Comparison of ENCODE assay signal across 8 cellular contexts in genomic region chr2:27663463-27664244, GRCh38. TPM values are rescaled to one million over a fixed set of nuclear protein-coding genes. Genes with fewer than 3 reads are reported as not detected.
DNase-seq lines count a peak whose midpoint lies in the region; ATAC-seq, FAIRE-seq and TF ChIP-seq lines count a peak whose summit lies in the region.

Gene SLC4A1AP, plus strand, starts transcription at chr2:27663889. Its CDS starts 26 bp downstream, at chr2:27663915.
Gene SUPT7L, minus strand, starts transcription at chr2:27663614. Its CDS starts 1,422 bp downstream, at chr2:27662192.

- peak within 1 kb of the TSS; percentile 99 for H2BK5ac ChIP-seq in H1 (ENCODE audit: low read depth, low read length)

- H3K4me2 ChIP-seq in H1 (ENCODE audit: insufficient read depth in 1 of 2, low read depth in 2 of 2, low read length in 2 of 2): peak within 1 kb of the TSS; percentile 68 to 96

- H3K27ac Mint-ChIP-seq in memory B cell: peak within 1 kb of the TSS; percentile 100

- H3K27me3 Mint-ChIP-seq in memory B cell: no peaks in the 10 kb centered on the region

- peaks cover 2 to 38% (median 17%) of the 10 kb centered on the region in 4 experiments; a peak in 7 of 8 replicates for H3K36me3 ChIP-seq in H1 (ENCODE audit: control insufficient read depth in 2 of 4, insufficient read depth in 4 of 4, low read length in 3 of 4)

- 0 out of 2 replicates have a peak within 1 kb of the TSS, but pooled peaks have one; percentile 19 for H2BK15ac ChIP-seq in H1 (ENCODE audit: low read length)

- POLR2A ChIA-PET in activated CD8-positive, alpha-beta memory T cell treated with anti-CD3 and anti-CD28 coated beads for 36 hours (lab: Charles Lee): interaction anchor here (0.6 kb wide), 1 partner anchor 21 kb away, joined by 4 read pairs; no protein-coding TSS in a partner anchor
- POLR2A ChIA-PET in H1 (lab: Charles Lee; ENCODE audit: partially characterized antibody): interaction anchor here (0.5 to 2.1 kb wide), 12 partner anchors 8 to 284 kb away, joined by 3 to 12 read pairs (median 4); partner anchors contain the start of genes CCDC121, FNDC4, GPN1 and PPM1G

- H3K9ac ChIP-seq in H1 (replicated peaks in 1 of 4; ENCODE audit: extremely low read depth in 1 of 4, low read depth in 3 of 4, low read length in 3 of 4): peak within 1 kb of the TSS; percentile 75 to 98 (median 91)

- H2BK20ac ChIP-seq in H1 (ENCODE audit: low read length): peak within 1 kb of the TSS; percentile 92; the same call in 1 of the 2 replicates

- peak; percentile 84 for FAIRE-seq in H1 (lab: Jason Lieb, UNC)

- peaks cover 19% of the 10 kb centered on the region for H3K4me1 Mint-ChIP-seq in memory B cell

- H3K9me3 ChIP-seq in H1 (ENCODE audit: insufficient read depth in 2 of 2, low read depth in 1 of 2, low read length in 1 of 2): no peaks in the 10 kb centered on the region

- no peaks in the 10 kb centered on the region for H3K27me3 ChIP-seq in H1 (replicated peaks in 1 of 4; ENCODE audit: control insufficient read depth in 3 of 4, extremely low read depth in 1 of 4, insufficient read depth in 3 of 4, low read length in 3 of 4)

- CTCF ChIA-PET in activated CD8-positive, alpha-beta memory T cell treated with anti-CD3 and anti-CD28 coated beads for 36 hours (lab: Charles Lee): interaction anchor here (1.0 to 2.0 kb wide), 5 partner anchors 10 to 232 kb away, joined by 3 to 10 read pairs (median 5); no protein-coding TSS in a partner anchor
- CTCF ChIA-PET in H1 (lab: Charles Lee; ENCODE audit: partially characterized antibody): interaction anchor here (0.7 to 3.9 kb wide), 3 partner anchors 19 to 1045 kb away, joined by 3 to 34 read pairs (median 3); no protein-coding TSS in a partner anchor

- TF ChIP-seq EP300 in H1 (IDR thresholded peaks at IDR 0.05; ENCODE audit: borderline replicate concordance in 1 of 2, low read depth in 2 of 2, low read length in 2 of 2): no peak

- peak within 1 kb of the TSS; percentile 68 for H4K5ac ChIP-seq in H1 (ENCODE audit: insufficient read length, low read depth, low read length)

- H2AFZ ChIP-seq in H1 (ENCODE audit: low read length): peak within 1 kb of the TSS; percentile 99

- no peak within 1 kb of the TSS for H3K14ac ChIP-seq in H1 (ENCODE audit: insufficient read length)

- WGBS in H1 (ENCODE audit: extremely low coverage in 1 of 2, insufficient coverage in 1 of 2, insufficient read length in 1 of 2, insufficient replicate concordance in 2 of 2, low coverage in 1 of 2, low lambda C conversion rate in 2 of 2, missing lambda C conversion rate in 1 of 2), 2 experiments: 0% methylated on average over 38 of the region's 48 CpGs; no CpG with 5 or more reads in 1 of the 2 experiments

- no peak for TF ChIP-seq RAD21 in H1 (IDR thresholded peaks at IDR 0.05 in 1 of 2, conservative IDR thresholded peaks at IDR 0.05 in 1 of 2; ENCODE audit: low read depth in 2 of 2, low read length in 2 of 2)

- peak within 1 kb of the TSS; percentile 95 for H3K27ac ChIP-seq in H1 (ENCODE audit: low read depth, low read length)

- peak within 1 kb of the TSS; percentile 57 for H4K91ac ChIP-seq in H1 (replicated peaks; ENCODE audit: insufficient read length, low read length)

- peak; percentile 67 for ATAC-seq in GM19452 (IDR thresholded peaks at IDR 0.05; ENCODE audit: unreplicated experiment)
- peak; percentile 80 for ATAC-seq in memory B cell (ENCODE audit: low read depth)

- TF ChIP-seq CTCF in H1 (IDR thresholded peaks at IDR 0.05; ENCODE audit: control extremely low read depth in 1 of 3, insufficient read depth in 1 of 3, low read depth in 1 of 3, low read length in 3 of 3): peak in 1 of 3 experiments; percentile 5; a peak in 1 of 4 replicates

- no peak within 1 kb of the TSS for H3K4ac ChIP-seq in H1 (replicated peaks; ENCODE audit: insufficient read length, low read depth, low read length)

- H2BK120ac ChIP-seq in H1 (replicated peaks; ENCODE audit: low read depth, low read length): no peak within 1 kb of the TSS

- peaks cover 0 to 24% of the 10 kb centered on the region in 2 experiments; a peak in 2 of 4 replicates for H3K79me2 ChIP-seq in H1 (ENCODE audit: control insufficient read depth in 1 of 2, insufficient read depth in 2 of 2, low read length in 2 of 2)

- H4K8ac ChIP-seq in H1 (ENCODE audit: extremely low read depth, insufficient read depth, low read length): peak within 1 kb of the TSS; percentile 92

- TF ChIP-seq POLR2A in H1 (IDR thresholded peaks at IDR 0.05; ENCODE audit: control extremely low read depth in 1 of 2, low read depth in 2 of 2, low read length in 2 of 2): peak; percentile 47 to 88

- H3K18ac ChIP-seq in H1 (ENCODE audit: extremely low read depth, low read length): peak within 1 kb of the TSS; percentile 76; the same call in 1 of the 2 replicates

- no peaks in the 10 kb centered on the region for H3K79me1 ChIP-seq in H1 (ENCODE audit: low read depth, low read length)

- H4K20me1 ChIP-seq in H1 (replicated peaks in 1 of 2; ENCODE audit: control insufficient read depth in 1 of 2, insufficient read depth in 2 of 2, low read length in 2 of 2): no peaks in the 10 kb centered on the region

- H3K23ac ChIP-seq in H1 (ENCODE audit: insufficient read length): no peak within 1 kb of the TSS

- peak within 1 kb of the TSS; percentile 82; the same call in 1 of the 2 replicates for H2BK12ac ChIP-seq in H1 (ENCODE audit: low read depth, low read length)

- H3K23me2 ChIP-seq in H1 (ENCODE audit: low read depth, low read length): peaks cover 8% of the 10 kb centered on the region; the same call in 1 of the 2 replicates

- no peak within 1 kb of the TSS for H2AK5ac ChIP-seq in H1 (ENCODE audit: low read depth, low read length)

- H3K4me1 ChIP-seq in H1 (replicated peaks in 1 of 4; ENCODE audit: control insufficient read depth in 3 of 4, insufficient read depth in 4 of 4, low read length in 3 of 4): peaks cover 0 to 1% (median 0%) of the 10 kb centered on the region in 4 experiments; a peak in 2 of 7 replicates

- H3K56ac ChIP-seq in H1 (replicated peaks; ENCODE audit: insufficient read length, low read depth, low read length): peak within 1 kb of the TSS; percentile 14

- no peaks in the 10 kb centered on the region for H3K9me3 Mint-ChIP-seq in memory B cell

- DNase-seq in CD1c-positive myeloid dendritic cell (ENCODE audit: extremely low spot score) (peak; percentile 81), HS-5 (ENCODE audit: low read depth) (peak; percentile 85), NOMO-1 (lab: John Stamatoyannopoulos, UW; ENCODE audit: unreplicated experiment in 2 of 2) (peak; percentile 52 to 73), H1 (ENCODE audit: low read depth in 1 of 2, low spot score in 2 of 2) (peak; percentile 21 to 87), memory B cell (ENCODE audit: low spot score in 2 of 2) (peak; percentile 79 to 85)
- DNase-seq in stimulated activated CD8-positive, alpha-beta memory T cell treated with anti-CD3 and anti-CD28 coated beads, Interleukin-12 subunit alpha, Interleukin-12 subunit beta, amount 100 ng/mL, for 24 hours (ENCODE audit: extremely low read depth): peak; percentile 39

- H3K36me3 Mint-ChIP-seq in memory B cell: peaks cover 21% of the 10 kb centered on the region

- H3K4me3 Mint-ChIP-seq in memory B cell: peak within 1 kb of the TSS; percentile 100

- peak within 1 kb of the TSS; percentile 50 to 100 (median 88) for H3K4me3 ChIP-seq in H1 (ENCODE audit: extremely low read depth in 1 of 4, insufficient read depth in 2 of 4, low read depth in 3 of 4, low read length in 4 of 4)

TF ChIP-seq in H1, 55 proteins besides CTCF, POLR2A, EP300 and RAD21 (continues in another document):
- no peak for TF ChIP-seq SIRT6 (IDR thresholded peaks at IDR 0.05; ENCODE audit: low read length)
- TF ChIP-seq KDM5A (IDR thresholded peaks at IDR 0.05; ENCODE audit: low read length): peak; percentile 99
- TF ChIP-seq POU5F1 (IDR thresholded peaks at IDR 0.05; ENCODE audit: low read depth, low read length): peak; percentile 81; the same call in 1 of the 2 replicates
- TF ChIP-seq ASH2L (IDR thresholded peaks at IDR 0.05; ENCODE audit: low read length): peak; percentile 99
- no peak; the same call in none of the 2 replicates for TF ChIP-seq POLR2AphosphoS5 (IDR thresholded peaks at IDR 0.05; ENCODE audit: low read depth, low read length)
- TF ChIP-seq SP2 (IDR thresholded peaks at IDR 0.05; ENCODE audit: low read length): no peak
- TF ChIP-seq KDM1A (IDR thresholded peaks at IDR 0.05; ENCODE audit: borderline replicate concordance, low read length): no peak
- no peak for TF ChIP-seq CBX8 (IDR thresholded peaks at IDR 0.05; ENCODE audit: borderline replicate concordance, low read depth, low read length)
- peak; percentile 50 for TF ChIP-seq TAF7 (optimal IDR thresholded peaks at IDR 0.05; ENCODE audit: borderline replicate concordance, low read depth, low read length)
- no peak for TF ChIP-seq E2F6 (IDR thresholded peaks at IDR 0.05)

RNA-seq across cellular contexts. Expression of gene SLC4A1AP, which starts in this region (rescaled TPM):
- 10 to 100 TPM; 27.8 to 28.7 TPM for total RNA-seq in activated CD8-positive, alpha-beta memory T cell treated with anti-CD3 and anti-CD28 coated beads for 36 hours
- total RNA-seq in H1 (2021; fragmentation: NEBNext Ultra II Directional; extraction: Animal tissue kit (Norgen Biotek cat#: 25700)): 18.4 and 18.8 TPM in 2 replicates
- polyA plus RNA-seq in H1 (2011; rRNA removed): 8.1 and 8.3 TPM in 2 replicates
- 12.2 TPM for polyA plus RNA-seq in H1 (2011; cell fraction: cytosol; rRNA removed)
- 10.8 TPM for polyA plus RNA-seq in H1 (2011; cell fraction: nucleus; rRNA removed)
- 14.6 to 19.8 TPM (median 14.7 TPM) in 4 replicates for polyA plus RNA-seq in H1 (2012, experiment 1 of 2)
- 1.2 TPM for polyA plus RNA-seq in H1 (2012, experiment 2 of 2)
- polyA plus RNA-seq in H1 (2013, experiment 1 of 2): 17.9 TPM
- polyA plus RNA-seq in H1 (2013, experiment 2 of 2): 16.9 TPM
- 5.1 and 7.2 TPM in 2 replicates for polyA minus RNA-seq in H1 (2011; rRNA and poly(A)+ RNA removed)
- 11.5 TPM for polyA minus RNA-seq in H1 (2011; cell fraction: cytosol; rRNA and poly(A)+ RNA removed)
- 9.9 TPM for polyA minus RNA-seq in H1 (2011; cell fraction: nucleus; rRNA and poly(A)+ RNA removed)

RNA-seq across cellular contexts. Expression of gene SUPT7L, which starts in this region (rescaled TPM):
- total RNA-seq in activated CD8-positive, alpha-beta memory T cell treated with anti-CD3 and anti-CD28 coated beads for 36 hours: 10 to 100 TPM; 27.5 to 31.0 TPM
- 21.8 and 22.2 TPM in 2 replicates for total RNA-seq in H1 (2021; fragmentation: NEBNext Ultra II Directional; extraction: Animal tissue kit (Norgen Biotek cat#: 25700))
- polyA plus RNA-seq in H1 (2011; rRNA removed): 24.6 and 26.6 TPM in 2 replicates
- 33.6 TPM for polyA plus RNA-seq in H1 (2011; cell fraction: cytosol; rRNA removed)
- polyA plus RNA-seq in H1 (2011; cell fraction: nucleus; rRNA removed): 46.0 TPM
- polyA plus RNA-seq in H1 (2012, experiment 1 of 2): 22.3 to 24.8 TPM (median 23.1 TPM) in 4 replicates
- polyA plus RNA-seq in H1 (2012, experiment 2 of 2): 5.9 TPM
- polyA plus RNA-seq in H1 (2013, experiment 1 of 2): 19.2 TPM
- 18.0 TPM for polyA plus RNA-seq in H1 (2013, experiment 2 of 2)
- polyA minus RNA-seq in H1 (2011; rRNA and poly(A)+ RNA removed): 28.8 and 31.7 TPM in 2 replicates
- 22.2 TPM for polyA minus RNA-seq in H1 (2011; cell fraction: cytosol; rRNA and poly(A)+ RNA removed)
- 30.2 TPM for polyA minus RNA-seq in H1 (2011; cell fraction: nucleus; rRNA and poly(A)+ RNA removed)

Comparison
In these comparisons a context has a peak if more than half of its experiments do, and no peak if none do; other contexts are left out.
1. Peak in every context shown above with its lines: DNase-seq, ATAC-seq, H3K4me3 ChIP-seq and H3K27ac ChIP-seq.